ENCODE assay signal across 8 cellular contexts in the genomic region with DNA sequence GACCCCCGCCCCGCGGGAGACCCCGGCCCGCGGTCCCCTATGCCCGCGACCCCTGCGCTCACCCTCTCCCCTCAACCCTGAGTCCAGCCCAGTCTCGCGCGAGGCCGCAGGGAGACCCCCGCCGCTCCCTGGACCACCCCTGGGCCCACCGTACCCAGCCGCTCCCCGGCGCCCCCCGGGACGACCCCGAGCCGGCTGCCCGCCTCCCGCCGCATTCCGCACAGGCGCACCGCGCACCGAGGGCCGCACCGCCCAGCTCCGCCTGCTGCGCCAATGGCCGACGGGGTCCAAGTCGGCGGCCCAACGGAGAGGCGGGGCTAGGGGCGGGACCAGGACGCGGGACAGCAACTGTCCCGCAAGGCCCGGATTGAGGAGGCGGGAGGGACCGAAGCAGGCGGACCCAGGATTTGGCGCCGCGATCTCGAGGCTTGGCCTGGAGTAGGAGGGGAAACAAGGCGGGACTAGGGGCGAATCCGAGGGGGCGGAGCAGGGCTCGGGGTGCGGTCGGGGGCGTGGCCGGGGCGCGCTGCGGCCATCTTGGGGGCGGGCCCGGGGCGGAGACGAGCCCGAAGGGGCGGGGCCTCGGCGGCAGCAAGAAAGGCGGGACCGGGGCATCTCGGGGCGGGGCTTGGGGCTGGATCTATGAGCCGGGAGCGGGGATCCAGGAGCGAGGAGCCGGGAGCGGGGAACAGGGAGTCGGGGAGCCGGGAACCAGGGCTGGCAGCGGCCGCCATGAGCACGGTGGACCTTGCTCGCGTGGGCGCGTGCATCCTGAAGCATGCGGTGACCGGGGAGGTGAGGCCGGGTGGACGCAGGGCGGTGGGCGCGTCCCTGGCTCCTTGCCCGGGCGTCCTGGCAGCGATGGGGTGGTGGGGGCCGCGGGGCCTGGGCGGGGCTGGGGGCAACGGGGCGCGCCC. TPM values are rescaled to one million over a fixed set of nuclear protein-coding genes. Genes with fewer than 3 reads are reported as not detected.
DNase-seq lines count a peak whose midpoint lies in the region; ATAC-seq and TF ChIP-seq lines count a peak whose summit lies in the region.

A gene with protein sequence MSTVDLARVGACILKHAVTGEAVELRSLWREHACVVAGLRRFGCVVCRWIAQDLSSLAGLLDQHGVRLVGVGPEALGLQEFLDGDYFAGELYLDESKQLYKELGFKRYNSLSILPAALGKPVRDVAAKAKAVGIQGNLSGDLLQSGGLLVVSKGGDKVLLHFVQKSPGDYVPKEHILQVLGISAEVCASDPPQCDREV (plus strand): TSS at position 624 of the 917 bp plus-strand sequence. CDS start 109 bp downstream, at position 733.

- H3K27ac ChIP-seq in SU-DHL-6 (ENCODE audit: low read depth, low read length) (peak within 1 kb of the TSS; percentile 47), testis (peak within 1 kb of the TSS; percentile 97)

- TF ChIP-seq CTCF in SU-DHL-6 (IDR thresholded peaks at IDR 0.05; ENCODE audit: insufficient read depth, low read length, poor library complexity, severe bottlenecking), result no peak
- TF ChIP-seq CTCF in omental fat pad (IDR thresholded peaks at IDR 0.05), result no peak
- peak in 1 of 3 experiments; percentile 13 for TF ChIP-seq CTCF in testis (IDR thresholded peaks at IDR 0.05)

- H3K36me3 Mint-ChIP-seq in activated naive CD8-positive, alpha-beta T cell treated with anti-CD3 and anti-CD28 coated beads for 36 hours, result peaks cover 9% of the 10 kb centered on the region

- peaks cover 14% of the 10 kb centered on the region for H3K4me1 ChIP-seq in testis

- no peaks in the 10 kb centered on the region for H4K20me1 ChIP-seq in SU-DHL-6 (ENCODE audit: low read depth, low read length)

- H3K4me3 ChIP-seq in SU-DHL-6 (ENCODE audit: insufficient read depth, low read length, poor library complexity, severe bottlenecking), result peak within 1 kb of the TSS; percentile 57
- peak within 1 kb of the TSS; percentile 86 to 92 for H3K4me3 ChIP-seq in testis

- ATAC-seq in HG02642 (IDR thresholded peaks at IDR 0.05; ENCODE audit: poor library complexity, unreplicated experiment) (peak; percentile 76), omental fat pad (ENCODE audit: low FRiP score) (peak; percentile 94)

- H3K9ac ChIP-seq in SU-DHL-6 (ENCODE audit: low read length), result peak within 1 kb of the TSS; percentile 60

- peak within 1 kb of the TSS; percentile 92 for H3K27ac Mint-ChIP-seq in activated naive CD8-positive, alpha-beta T cell treated with anti-CD3 and anti-CD28 coated beads for 36 hours

- H3K9me3 ChIP-seq in SU-DHL-6 (ENCODE audit: insufficient read depth, low read length) (no peaks in the 10 kb centered on the region), testis (no peaks in the 10 kb centered on the region)

- 1 to 3% methylated on average over 39 to 95 of the region's 107 CpGs for WGBS in testis, 2 donors

- H3K9me3 Mint-ChIP-seq in activated naive CD8-positive, alpha-beta T cell treated with anti-CD3 and anti-CD28 coated beads for 36 hours, result peaks cover 1% of the 10 kb centered on the region

- DNase-seq in NCI-H1105 treated with DMSO at 0.1 percent for 48 hours (lab: John Stamatoyannopoulos, UW) (peak; percentile 93), glomerular visceral epithelial cell (ENCODE audit: extremely low spot score) (peak; percentile 99), omental fat pad (ENCODE audit: low spot score) (peak; percentile 91), testis (peak; percentile 99)
- peak; percentile 98 for DNase-seq in activated naive CD8-positive, alpha-beta T cell treated with anti-CD3 and anti-CD28 coated beads for 36 hours

- TF ChIP-seq POLR2A in GM10847 (IDR thresholded peaks at IDR 0.05; ENCODE audit: extremely low read depth, insufficient read length) (peak; percentile 65), testis (IDR thresholded peaks at IDR 0.05) (peak; percentile 84)

- no peaks in the 10 kb centered on the region for H3K36me3 ChIP-seq in SU-DHL-6 (ENCODE audit: low read length)
- H3K36me3 ChIP-seq in testis (ENCODE audit: low read depth, missing control alignments), result no peaks in the 10 kb centered on the region

- peak within 1 kb of the TSS; percentile 70 for H3K4me2 ChIP-seq in SU-DHL-6 (ENCODE audit: low read depth, low read length, poor library complexity, severe bottlenecking)

- peak within 1 kb of the TSS; percentile 87 for H3K4me3 Mint-ChIP-seq in activated naive CD8-positive, alpha-beta T cell treated with anti-CD3 and anti-CD28 coated beads for 36 hours

- intact Hi-C loops in testis (cut with DNase I; ENCODE audit: low total_unique reads), result no loop called here

- peak within 1 kb of the TSS; percentile 48 for H2AFZ ChIP-seq in SU-DHL-6 (ENCODE audit: low read depth, low read length, severe bottlenecking)

- H3K4me1 Mint-ChIP-seq in activated naive CD8-positive, alpha-beta T cell treated with anti-CD3 and anti-CD28 coated beads for 36 hours, result peaks cover 40% of the 10 kb centered on the region

- no peaks in the 10 kb centered on the region for H3K27me3 Mint-ChIP-seq in activated naive CD8-positive, alpha-beta T cell treated with anti-CD3 and anti-CD28 coated beads for 36 hours

- no peaks in the 10 kb centered on the region for H3K79me2 ChIP-seq in SU-DHL-6 (ENCODE audit: insufficient read depth, low read length)

- H3K9me2 ChIP-seq in SU-DHL-6 (replicated peaks; ENCODE audit: insufficient read depth, low read length), result no peaks in the 10 kb centered on the region

- H3K27me3 ChIP-seq in SU-DHL-6 (ENCODE audit: low read length), result no peaks in the 10 kb centered on the region
- H3K27me3 ChIP-seq in testis, result no peaks in the 10 kb centered on the region

- 0 out of 2 replicates have a peak, but pooled peaks cover 5% of the 10 kb centered on the region for H3F3A ChIP-seq in SU-DHL-6 (ENCODE audit: insufficient read depth)

RNA-seq across cellular contexts. Expression of the gene that starts here (rescaled TPM):
- total RNA-seq in activated naive CD8-positive, alpha-beta T cell treated with anti-CD3 and anti-CD28 coated beads for 36 hours, result 10 to 100 TPM; 42.2 to 43.2 TPM
- total RNA-seq in omental fat pad (10 to 100 TPM in 2 of 4 donors, 1 to 10 TPM in 2; 7.1 to 19.2 (median 8.8) TPM), testis (10 to 100 TPM; 20.9 to 25.1 TPM)
- polyA plus RNA-seq in testis (ENCODE audit: insufficient read depth, low read depth, low replicate concordance), result 16.5 TPM

Comparison
In these comparisons a context has a peak if more than half of its experiments do, and no peak if none do; other contexts are left out.
1. Peak in every context shown above with its lines: DNase-seq, ATAC-seq, H3K4me3 ChIP-seq and H3K27ac ChIP-seq.